Comparison of ENCODE assay signal across 1 cellular context in the genomic region with DNA sequence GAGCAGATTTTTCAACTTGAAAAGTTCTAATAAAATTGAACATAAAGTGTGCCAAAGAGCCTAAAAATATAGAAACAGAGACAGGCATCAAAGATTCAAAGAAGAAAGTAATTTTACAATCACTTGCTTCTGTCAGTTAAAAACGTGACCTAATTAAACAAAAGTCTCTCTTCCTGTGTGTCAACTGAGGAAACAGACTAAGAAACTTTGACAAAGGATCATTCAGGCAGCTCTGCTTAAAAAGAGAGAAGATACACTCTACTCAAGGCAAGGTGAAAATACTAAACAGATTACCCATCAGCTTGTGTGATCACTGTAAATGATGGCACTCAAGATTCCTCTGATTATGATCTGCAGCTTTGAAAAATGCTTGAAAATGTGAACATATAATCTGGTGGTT.
TF ChIP-seq lines count a peak whose summit lies in the region.

No MANE protein-coding gene starts in this region.

TF ChIP-seq in HepG2, 621 proteins besides CTCF, POLR2A, EP300 and RAD21:
- TF ChIP-seq ZNF136 (CRISPR knock-in tag; IDR thresholded peaks at IDR 0.05; ENCODE audit: low read depth) (no peak), PPARG (CRISPR knock-in tag; conservative IDR thresholded peaks at IDR 0.05) (no peak), PTBP1 (IDR thresholded peaks at IDR 0.05; ENCODE audit: low read depth, low read length, poor library complexity, severe bottlenecking) (no peak)
